Comparison of ENCODE assay signal across 8 cellular contexts in the genomic region with DNA sequence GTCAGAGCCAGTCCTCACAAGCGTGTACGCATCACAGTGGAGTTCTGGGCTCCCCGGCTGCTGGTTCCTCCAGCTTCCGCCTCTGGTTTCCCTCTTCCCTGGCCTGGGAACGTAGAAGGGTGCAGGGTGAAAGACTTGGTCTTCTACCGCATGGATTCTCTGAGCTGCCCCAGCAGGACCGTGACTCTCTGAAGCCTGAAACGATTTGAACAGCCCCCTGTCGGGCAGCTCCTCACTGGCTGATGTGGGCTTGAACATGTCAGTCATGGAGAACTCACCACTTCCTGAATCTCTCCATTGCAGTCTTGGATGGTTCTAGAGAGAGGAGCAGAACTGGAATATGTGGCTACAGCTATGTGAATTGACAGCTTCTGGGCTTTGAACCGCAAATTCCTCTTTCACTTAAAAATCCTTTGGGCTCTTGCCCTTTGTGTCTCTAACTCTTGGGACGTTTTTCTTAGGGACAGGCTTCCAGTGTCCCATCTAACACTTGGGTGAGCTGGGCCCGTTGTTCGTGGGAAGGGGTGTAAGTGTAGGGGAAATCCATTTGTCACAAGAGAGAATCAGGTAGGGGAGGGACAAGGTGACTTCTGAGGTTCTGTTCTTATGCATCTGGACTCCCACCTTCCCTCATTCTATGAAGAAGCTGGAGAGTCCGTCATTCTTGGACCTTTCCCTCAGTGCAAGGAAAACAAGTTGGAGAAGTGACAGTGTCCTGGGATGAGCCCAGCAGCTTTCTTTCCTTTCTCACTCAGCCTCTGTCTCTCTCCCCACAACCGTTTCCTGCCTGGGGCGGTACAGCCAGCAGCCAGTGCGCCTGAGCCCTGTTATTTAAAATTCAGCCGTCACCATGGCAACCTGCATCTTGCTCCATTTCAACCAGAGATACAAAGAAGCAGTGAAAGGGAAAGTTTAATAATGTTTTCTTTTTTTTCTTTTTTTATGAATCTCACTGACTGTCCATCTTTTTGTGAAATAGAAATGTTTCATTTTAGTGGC.
DNase-seq lines count a peak whose midpoint lies in the region; ATAC-seq and TF ChIP-seq lines count a peak whose summit lies in the region.

No MANE protein-coding gene starts in this region.

- ATAC-seq in HG02970 (IDR thresholded peaks at IDR 0.05; ENCODE audit: low FRiP score, unreplicated experiment): peak; percentile 83
- ATAC-seq in stimulated activated naive CD8-positive, alpha-beta T cell treated with anti-CD3 and anti-CD28 coated beads, Interleukin-15, Interleukin-2, amounts not matched to agents 100 U/mL and 50 U/mL, for 24 hours: peak; percentile 69

- in situ Hi-C loops in astrocyte of the spinal cord (cut with HindIII; ENCODE audit: low sequenced_read_pairs): no loop called here

- DNase-seq in DMS53 (lab: John Stamatoyannopoulos, UW): peak; percentile 40
- no peak for DNase-seq in DMS53 treated with DMSO at 0.1 percent for 48 hours (lab: John Stamatoyannopoulos, UW; ENCODE audit: unreplicated experiment)
- DNase-seq in T-helper 9 cell: peak; percentile 66
- peak; percentile 57 for DNase-seq in astrocyte of the spinal cord (ENCODE audit: low read depth, low spot score)
- peak; percentile 48 for DNase-seq in midbrain (lab: John Stamatoyannopoulos, UW)
- peak; percentile 75 for DNase-seq in stimulated activated naive CD8-positive, alpha-beta T cell treated with anti-CD3 and anti-CD28 coated beads, Interleukin-15, Interleukin-2, amounts not matched to agents 100 U/mL and 50 U/mL, for 24 hours
- DNase-seq in NCI-H1105 (lab: John Stamatoyannopoulos, UW): no peak

- no peak overlapping the region for H3K4me3 ChIP-seq in astrocyte of the spinal cord (ENCODE audit: low read depth, low read length)

- no peak for TF ChIP-seq CTCF in astrocyte of the spinal cord (IDR thresholded peaks at IDR 0.05; ENCODE audit: low read depth, low read length)

Comparison
In these comparisons a context has a peak if more than half of its experiments do, and no peak if none do; other contexts are left out.
1. DNase-seq: peak in DMS53 (single experiment), T-helper 9 cell (single experiment), astrocyte of the spinal cord (single experiment), midbrain (single experiment) and stimulated activated naive CD8-positive, alpha-beta T cell treated with anti-CD3 and anti-CD28 coated beads, Interleukin-15, Interleukin-2, amounts not matched to agents 100 U/mL and 50 U/mL, for 24 hours (single experiment); none in DMS53 treated with DMSO at 0.1 percent for 48 hours (single experiment) and NCI-H1105 (single experiment).